In genomic region chr15:74127255-74127953, GRCh38 we compare ENCODE assay signal across 8 cellular contexts.
DNase-seq lines count a peak whose midpoint lies in the region; ATAC-seq, FAIRE-seq and TF ChIP-seq lines count a peak whose summit lies in the region.

No MANE protein-coding gene starts in this region.

- no peak for FAIRE-seq in D721Med (lab: Jason Lieb, UNC)

- no peak overlapping the region for H3K27ac Mint-ChIP-seq in memory B cell

- TF ChIP-seq CTCF in D721Med (IDR thresholded peaks at IDR 0.05; ENCODE audit: insufficient read depth, missing control alignments): peak; percentile 97

- DNase-seq in D721Med (ENCODE audit: insufficient read length, low spot score) (peak; percentile 78), HK-2 (ENCODE audit: unreplicated experiment) (peak; percentile 82), NCI-H82 (lab: John Stamatoyannopoulos, UW) (peak; percentile 95), memory B cell (ENCODE audit: low spot score in 2 of 2) (peak; percentile 85 to 95)
- peak; percentile 98 for DNase-seq in activated CD8-positive, alpha-beta memory T cell treated with anti-CD3 and anti-CD28 coated beads for 24 hours
- DNase-seq in effector CD8-positive, alpha-beta T cell (lab: John Stamatoyannopoulos, UW): peak; percentile 78
- DNase-seq in stimulated activated CD4-positive, alpha-beta T cell treated with anti-CD3 and anti-CD28 coated beads, TNF-alpha, amount 100 ng/mL, for 48 hours (ENCODE audit: low read depth in 3 of 3): peak; percentile 80 to 87 (median 85)

- peaks cover 29% of the 10 kb centered on the region for H3K27me3 Mint-ChIP-seq in memory B cell

- H3K36me3 Mint-ChIP-seq in memory B cell: peaks cover 2% of the 10 kb centered on the region

- peaks cover 38% of the 10 kb centered on the region for H3K4me1 Mint-ChIP-seq in memory B cell

- peak; percentile 87 for ATAC-seq in memory B cell (ENCODE audit: low read depth)
- no peak for ATAC-seq in GM18502 (IDR thresholded peaks at IDR 0.05; ENCODE audit: poor library complexity, unreplicated experiment)

- H3K9me3 Mint-ChIP-seq in memory B cell: no peaks in the 10 kb centered on the region

- peak overlapping the region; percentile 70 for H3K4me3 Mint-ChIP-seq in memory B cell
